ENCODE assay signal across 22 cellular contexts in the genomic region with DNA sequence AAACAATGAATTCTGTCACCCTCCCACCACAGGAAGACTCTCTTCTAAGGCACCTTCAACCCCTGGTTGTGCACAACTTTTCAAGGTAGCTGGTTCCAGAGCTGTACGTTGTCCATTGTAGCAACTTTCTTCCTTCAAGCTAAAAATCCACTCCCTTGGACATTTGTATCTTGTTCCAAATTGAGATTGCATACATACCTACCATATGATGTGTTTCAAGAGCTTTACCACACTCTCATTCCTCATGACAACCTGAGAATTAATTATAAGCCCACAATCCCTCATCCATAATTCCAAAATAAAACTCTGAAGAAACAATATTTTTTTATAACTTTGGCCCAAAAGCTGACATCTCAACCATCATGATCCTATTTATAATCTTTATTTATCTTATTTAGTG. TPM values are rescaled to one million over a fixed set of nuclear protein-coding genes. Genes with fewer than 3 reads are reported as not detected.
"Had no signal": no experiment of that assay in that cellular context is flagged by ENCODE, and none has a peak within 500 bp of the region (broad histone marks: within the 10 kb centered on the region; RNA-seq: fewer than 3 reads in every experiment).

No MANE protein-coding gene starts in this region.

- ATAC-seq: activated CD8-positive, alpha-beta T cell treated with anti-CD3 and anti-CD28 coated beads, Interleukin-2, amount 10 ng/mL, durations not matched to agents 7 days and 5 days; right cardiac atrium; WTC11 had no signal

- H3K27me3 ChIP-seq: ascending aorta, esophagus squamous epithelium had no signal

- H3K27ac Mint-ChIP-seq: activated T-helper 1 cell treated with anti-CD3 and anti-CD28 coated beads, Interleukin-12 subunit alpha, Interleukin-12 subunit beta, Interleukin-2, Interleukin-4 antibody, amounts not matched to agents 30 ng/mL and 10 ng/mL and 1 ng/mL, durations not matched to agents 14 hours and 24 hours and 36 hours; stimulated activated naive CD8-positive, alpha-beta T cell treated with anti-CD3 and anti-CD28 coated beads, Interleukin-15, Interleukin-2, amounts not matched to agents 100 ng/mL and 50 ng/mL, for 24 hours; type B pancreatic cell; WTC11 had no signal

- H3K36me3 Mint-ChIP-seq: WTC11 had no signal

- H3K4me1 ChIP-seq: ascending aorta, esophagus squamous epithelium, prostate gland had no signal

- H3K27ac ChIP-seq: ascending aorta, coronary artery, esophagus squamous epithelium, prostate gland had no signal

- H3K9me3 Mint-ChIP-seq: activated T-helper 1 cell treated with anti-CD3 and anti-CD28 coated beads, Interleukin-12 subunit alpha, Interleukin-12 subunit beta, Interleukin-2, Interleukin-4 antibody, amounts not matched to agents 30 ng/mL and 10 ng/mL and 1 ng/mL, durations not matched to agents 14 hours and 24 hours and 36 hours; stimulated activated naive CD8-positive, alpha-beta T cell treated with anti-CD3 and anti-CD28 coated beads, Interleukin-15, Interleukin-2, amounts not matched to agents 100 ng/mL and 50 ng/mL, for 24 hours; type B pancreatic cell; WTC11 had no signal

- DNase-seq: activated CD4-positive, alpha-beta T cell treated with anti-CD3 and anti-CD28 coated beads for 4 hours; activated CD8-positive, alpha-beta T cell treated with anti-CD3 and anti-CD28 coated beads, Interleukin-2, amount 10 ng/mL, durations not matched to agents 7 days and 5 days; activated naive CD4-positive, alpha-beta T cell treated with Interleukin-2 at 50 U/mL for 16 hours; esophagus squamous epithelium; foreskin melanocyte; head of caudate nucleus; right cardiac atrium; SW 1271 had no signal

- H3K4me3 Mint-ChIP-seq: activated CD8-positive, alpha-beta T cell treated with anti-CD3 and anti-CD28 coated beads, Interleukin-2, amount 10 ng/mL, durations not matched to agents 7 days and 5 days; activated T-helper 1 cell treated with anti-CD3 and anti-CD28 coated beads, Interleukin-12 subunit alpha, Interleukin-12 subunit beta, Interleukin-2, Interleukin-4 antibody, amounts not matched to agents 30 ng/mL and 10 ng/mL and 1 ng/mL, durations not matched to agents 14 hours and 24 hours and 36 hours; stimulated activated naive CD8-positive, alpha-beta T cell treated with anti-CD3 and anti-CD28 coated beads, Interleukin-15, Interleukin-2, amounts not matched to agents 100 ng/mL and 50 ng/mL, for 24 hours; type B pancreatic cell; WTC11 had no signal

- H3K9me3 ChIP-seq: ascending aorta, esophagus squamous epithelium, prostate gland had no signal

- H3K4me3 ChIP-seq: ascending aorta, coronary artery, esophagus squamous epithelium, prostate gland had no signal

- H3K36me3 ChIP-seq: prostate gland had no signal

- H3K27me3 Mint-ChIP-seq: stimulated activated naive CD8-positive, alpha-beta T cell treated with anti-CD3 and anti-CD28 coated beads, Interleukin-15, Interleukin-2, amounts not matched to agents 100 ng/mL and 50 ng/mL, for 24 hours; type B pancreatic cell had no signal

RNA-seq across cellular contexts. Expression of a gene that starts 3.0 kb away (rescaled TPM):
- total RNA-seq: activated CD8-positive, alpha-beta T cell treated with anti-CD3 and anti-CD28 coated beads, Interleukin-2, amount 10 ng/mL, durations not matched to agents 7 days and 5 days; activated T-helper 1 cell treated with anti-CD3 and anti-CD28 coated beads, Interleukin-12 subunit alpha, Interleukin-12 subunit beta, Interleukin-2, Interleukin-4 antibody, amounts not matched to agents 30 ng/mL and 10 ng/mL and 1 ng/mL, durations not matched to agents 14 hours and 24 hours and 36 hours; ascending aorta; cardiac septum; esophagus squamous epithelium; liver; mesenteric fat pad; osteoblast; prostate gland; right cardiac atrium; T-helper 2 cell treated with Interferon-gamma antibody and Interleukin-4, amounts not matched to agents 100 ng/mL and 5 ng/mL, for 36 hours; temporal lobe; WTC11 had no signal
- polyA plus RNA-seq: liver, neural cell, right cardiac atrium had no signal

RNA-seq across cellular contexts. Expression of a gene that starts 3.3 kb away (rescaled TPM):
- total RNA-seq: activated CD8-positive, alpha-beta T cell treated with anti-CD3 and anti-CD28 coated beads, Interleukin-2, amount 10 ng/mL, durations not matched to agents 7 days and 5 days; activated T-helper 1 cell treated with anti-CD3 and anti-CD28 coated beads, Interleukin-12 subunit alpha, Interleukin-12 subunit beta, Interleukin-2, Interleukin-4 antibody, amounts not matched to agents 30 ng/mL and 10 ng/mL and 1 ng/mL, durations not matched to agents 14 hours and 24 hours and 36 hours; ascending aorta; cardiac septum; esophagus squamous epithelium; liver; mesenteric fat pad; osteoblast; right cardiac atrium; T-helper 2 cell treated with Interferon-gamma antibody and Interleukin-4, amounts not matched to agents 100 ng/mL and 5 ng/mL, for 36 hours; temporal lobe; WTC11 had no signal
- polyA plus RNA-seq: liver, neural cell, right cardiac atrium had no signal

RNA-seq across cellular contexts. Expression of a gene that starts 31.9 kb away (rescaled TPM):
- total RNA-seq: activated CD8-positive, alpha-beta T cell treated with anti-CD3 and anti-CD28 coated beads, Interleukin-2, amount 10 ng/mL, durations not matched to agents 7 days and 5 days; activated T-helper 1 cell treated with anti-CD3 and anti-CD28 coated beads, Interleukin-12 subunit alpha, Interleukin-12 subunit beta, Interleukin-2, Interleukin-4 antibody, amounts not matched to agents 30 ng/mL and 10 ng/mL and 1 ng/mL, durations not matched to agents 14 hours and 24 hours and 36 hours; ascending aorta; cardiac septum; esophagus squamous epithelium; mesenteric fat pad; osteoblast; prostate gland; right cardiac atrium; T-helper 2 cell treated with Interferon-gamma antibody and Interleukin-4, amounts not matched to agents 100 ng/mL and 5 ng/mL, for 36 hours; temporal lobe; WTC11 had no signal
- polyA plus RNA-seq: liver, neural cell, right cardiac atrium had no signal

RNA-seq across cellular contexts. Expression of a gene that starts 36.9 kb away (rescaled TPM):
- total RNA-seq: ascending aorta, cardiac septum, liver, mesenteric fat pad had no signal
- polyA plus RNA-seq: neural cell had no signal
